Comparison of ENCODE assay signal across 10 cellular contexts in genomic region chr2:98908909-98909308, GRCh38. TPM values are rescaled to one million over a fixed set of nuclear protein-coding genes. Genes with fewer than 3 reads are reported as not detected.
DNase-seq lines count a peak whose midpoint lies in the region; ATAC-seq and TF ChIP-seq lines count a peak whose summit lies in the region.
"Had no signal": no experiment of that assay in that cellular context is flagged by ENCODE, and none has a peak within 500 bp of the region (broad histone marks: within the 10 kb centered on the region; RNA-seq: fewer than 3 reads in every experiment).

No MANE protein-coding gene starts in this region.

- DNase-seq in DMS 273 treated with DMSO at 0.1 percent for 48 hours (lab: John Stamatoyannopoulos, UW) (peak; percentile 64), NB4 (ENCODE audit: low read depth) (peak; percentile 81), brain microvascular endothelial cell (peak; percentile 59), COLO829 (ENCODE audit: low spot score) (no peak), tibial nerve (ENCODE audit: low spot score in 2 of 2) (no peak), mucosa of descending colon (no peak), SHP77 treated with DMSO at 0.1 percent for 48 hours (lab: John Stamatoyannopoulos, UW) (no peak)

- H3K27ac ChIP-seq in brain microvascular endothelial cell (peak overlapping the region; percentile 76), mesodermal cell (ENCODE audit: low read depth, low read length, severe bottlenecking) (peak overlapping the region; percentile 84), tibial nerve (no peak overlapping the region)
- H3K27ac ChIP-seq: SJSA1 had no signal

- in situ Hi-C loops in brain microvascular endothelial cell (cut with HindIII; ENCODE audit: low pct_ligation_motif_present, low sequenced_read_pairs): no loop called here

- peaks cover 24% of the 10 kb centered on the region for H3K4me1 ChIP-seq in mesodermal cell (ENCODE audit: control insufficient read depth, insufficient read depth, low read length, poor library complexity, severe bottlenecking)
- H3K4me1 ChIP-seq in tibial nerve: peaks cover 0 to 23% (median 0%) of the 10 kb centered on the region in 4 donors
- peaks cover 2% of the 10 kb centered on the region for H3K4me1 ChIP-seq in mucosa of descending colon (ENCODE audit: low read depth)
- H3K4me1 ChIP-seq: SJSA1 had no signal

- ATAC-seq in mucosa of descending colon: no peak

- H3K4me3 ChIP-seq in NB4 (ENCODE audit: low read depth, low read length) (no peak overlapping the region), brain microvascular endothelial cell (ENCODE audit: low read depth, low read length) (no peak overlapping the region), mesodermal cell (ENCODE audit: extremely low read depth, insufficient read depth, low read length, poor library complexity, severe bottlenecking) (no peak overlapping the region), tibial nerve (no peak overlapping the region), mucosa of descending colon (no peak overlapping the region)
- H3K4me3 ChIP-seq: SJSA1, upper lobe of left lung had no signal

- no peak for TF ChIP-seq EP300 in tibial nerve (IDR thresholded peaks at IDR 0.05)

- H3K36me3 ChIP-seq in brain microvascular endothelial cell (replicated peaks) (no peaks in the 10 kb centered on the region), mesodermal cell (ENCODE audit: control insufficient read depth, insufficient read depth, low read length) (no peaks in the 10 kb centered on the region), tibial nerve (no peaks in the 10 kb centered on the region), mucosa of descending colon (ENCODE audit: low read depth) (no peaks in the 10 kb centered on the region)
- H3K36me3 ChIP-seq: SJSA1, upper lobe of left lung had no signal

- TF ChIP-seq CTCF in NB4 (IDR thresholded peaks at IDR 0.05; ENCODE audit: low read depth, low read length) (no peak), brain microvascular endothelial cell (IDR thresholded peaks at IDR 0.05; ENCODE audit: low read depth, low read length, missing control alignments) (no peak), tibial nerve (IDR thresholded peaks at IDR 0.05) (no peak), mucosa of descending colon (IDR thresholded peaks at IDR 0.05) (no peak)

- no peaks in the 10 kb centered on the region for H3K9me3 ChIP-seq in mesodermal cell (ENCODE audit: control insufficient read depth, low read length)
- H3K9me3 ChIP-seq in tibial nerve: no peaks in the 10 kb centered on the region
- no peaks in the 10 kb centered on the region for H3K9me3 ChIP-seq in mucosa of descending colon
- H3K9me3 ChIP-seq: SJSA1, upper lobe of left lung had no signal

- no peaks in the 10 kb centered on the region for H3K27me3 ChIP-seq in brain microvascular endothelial cell (replicated peaks)
- peaks cover 0 to under 1% of the 10 kb centered on the region in 2 donors for H3K27me3 ChIP-seq in tibial nerve
- H3K27me3 ChIP-seq: SJSA1, upper lobe of left lung had no signal

- TF ChIP-seq POLR2A in NB4 (IDR thresholded peaks at IDR 0.05; ENCODE audit: extremely low read depth, insufficient read length) (no peak), tibial nerve (IDR thresholded peaks at IDR 0.05) (no peak)

- intact Hi-C loops in mucosa of descending colon (cut with DNase I, micrococcal nuclease): no loop called here

- 81 to 88% methylated on average over 3 to 4 of the region's 4 CpGs for WGBS in mesodermal cell (ENCODE audit: insufficient coverage in 2 of 2), 2 experiments
- 46% methylated on average over 4 of the region's 4 CpGs for WGBS in tibial nerve, 2 donors

RNA-seq across cellular contexts. Expression of gene CRACDL, which starts 27.1 kb away (rescaled TPM):
- polyA plus RNA-seq in mesodermal cell (2013, experiment 1 of 2): 1.00 TPM
- 0.20 TPM for polyA plus RNA-seq in mesodermal cell (2013, experiment 2 of 2)
- total RNA-seq in tibial nerve: 10 to 100 TPM in 3 of 4 donors, 1 to 10 TPM in 1; 7.2 to 19.0 (median 15.4) TPM
- total RNA-seq in mucosa of descending colon: 10 to 100 TPM in 2 of 3 donors, 1 to 10 TPM in 1; 8.0 to 18.1 (median 17.8) TPM
- total RNA-seq: SJSA1 had no signal

Comparison
In these comparisons a context has a peak if more than half of its experiments do, and no peak if none do; other contexts are left out.
1. DNase-seq: peak in DMS 273 treated with DMSO at 0.1 percent for 48 hours (single experiment), NB4 (single experiment) and brain microvascular endothelial cell (single experiment); none in COLO829 (single experiment), tibial nerve (0 of 2), mucosa of descending colon (0 of 3) and SHP77 treated with DMSO at 0.1 percent for 48 hours (single experiment).
2. H3K27ac ChIP-seq: peak in brain microvascular endothelial cell (single experiment) and mesodermal cell (single experiment); none in tibial nerve (0 of 4).